In the genomic region with DNA sequence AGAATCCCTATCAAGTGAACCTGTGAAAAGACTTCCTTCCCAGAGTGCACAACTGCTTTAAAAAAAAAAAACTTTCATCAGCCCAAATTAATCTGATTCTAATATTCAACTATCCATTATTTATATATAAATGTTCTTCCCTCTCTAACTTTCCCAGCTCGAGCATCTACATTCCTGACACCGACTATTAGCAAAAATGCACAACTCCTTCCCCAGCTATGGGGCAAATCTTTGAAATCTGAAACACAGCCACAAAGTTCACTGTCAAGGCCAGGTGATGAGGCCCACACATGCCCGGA, we compare ENCODE assay signal across 8 cellular contexts. TPM values are rescaled to one million over a fixed set of nuclear protein-coding genes. Genes with fewer than 3 reads are reported as not detected.
DNase-seq lines count a peak whose midpoint lies in the region; ATAC-seq and TF ChIP-seq lines count a peak whose summit lies in the region.

No MANE protein-coding gene starts in this region.

- CTCF ChIA-PET in Caco-2 (lab: Charles Lee), result no interaction called here

- TF ChIP-seq POLR2A in GM18505 (IDR thresholded peaks at IDR 0.05; ENCODE audit: borderline replicate concordance, extremely low read depth, insufficient read depth, insufficient read length), result no peak

- no peak for ATAC-seq in GM21723 (IDR thresholded peaks at IDR 0.05; ENCODE audit: unreplicated experiment)
- ATAC-seq in GM18505 (IDR thresholded peaks at IDR 0.05; ENCODE audit: unreplicated experiment), result no peak
- no peak for ATAC-seq in HG02798 (IDR thresholded peaks at IDR 0.05; ENCODE audit: poor library complexity, unreplicated experiment)

- H3K27ac Mint-ChIP-seq in Caco-2 (ENCODE audit: unreplicated experiment), result peak overlapping the region; percentile 87

- H3K79me2 ChIP-seq in osteoblast (ENCODE audit: insufficient read depth, low read length), result peaks cover 59% of the 10 kb centered on the region

- H3K9me3 Mint-ChIP-seq in Caco-2 (ENCODE audit: unreplicated experiment), result no peaks in the 10 kb centered on the region

- H2AFZ ChIP-seq in osteoblast (ENCODE audit: low read length), result peak overlapping the region; percentile 77

- H3K4me3 ChIP-seq in Caco-2 (ENCODE audit: low read depth, low read length) (peak overlapping the region; percentile 85), NT2/D1 (ENCODE audit: insufficient read length, low read depth) (peak overlapping the region; percentile 77), endocrine pancreas (ENCODE audit: control insufficient read depth, insufficient read depth, low read length) (peak overlapping the region; percentile 89), osteoblast (ENCODE audit: insufficient read depth, low read length) (peak overlapping the region; percentile 85)

- peak overlapping the region; percentile 88 for H3K4me2 ChIP-seq in osteoblast (ENCODE audit: insufficient read depth, low read length)

- H3K36me3 ChIP-seq in Caco-2 (ENCODE audit: control insufficient read depth, insufficient read depth, low read length) (no peaks in the 10 kb centered on the region), NT2/D1 (ENCODE audit: insufficient read depth, insufficient read length, low read length) (no peaks in the 10 kb centered on the region), endocrine pancreas (ENCODE audit: control insufficient read depth, insufficient read depth, low read length) (no peaks in the 10 kb centered on the region), osteoblast (ENCODE audit: insufficient read depth, low read length) (no peaks in the 10 kb centered on the region)

- peaks cover 5% of the 10 kb centered on the region; the same call in 1 of the 2 replicates for H3K4me1 ChIP-seq in Caco-2
- no peaks in the 10 kb centered on the region for H3K4me1 ChIP-seq in NT2/D1 (ENCODE audit: insufficient read depth, insufficient read length)
- H3K4me1 ChIP-seq in endocrine pancreas (ENCODE audit: control insufficient read depth, insufficient read depth, low read length), result peaks cover 16% of the 10 kb centered on the region
- H3K4me1 ChIP-seq in osteoblast (ENCODE audit: insufficient read depth, low read length), result peaks cover 20% of the 10 kb centered on the region

- H3K27me3 Mint-ChIP-seq in Caco-2 (ENCODE audit: insufficient read depth, unreplicated experiment), result no peaks in the 10 kb centered on the region

- BruUV-seq in Caco-2 (replicated peaks; lab: Mats Ljungman, UMichigan), result no TSS peak

- peak overlapping the region; percentile 81 for H3K27ac ChIP-seq in osteoblast (ENCODE audit: low read depth, low read length)

- POLR2A ChIA-PET in Caco-2 (lab: Charles Lee), result no interaction called here

- TF ChIP-seq CTCF in Caco-2 (IDR thresholded peaks at IDR 0.05; ENCODE audit: insufficient read depth in 1 of 2, low read depth in 1 of 2, low read length in 1 of 2, severe bottlenecking in 1 of 2, unreplicated experiment in 1 of 2) (no peak), osteoblast (IDR thresholded peaks at IDR 0.05; ENCODE audit: extremely low read depth, low read depth, low read length) (no peak)

- H3K36me3 Mint-ChIP-seq in Caco-2 (ENCODE audit: insufficient read depth, unreplicated experiment), result peaks cover 17% of the 10 kb centered on the region

- DNase-seq in Caco-2 (no peak), NT2/D1 (ENCODE audit: low read depth, low spot score) (no peak), osteoblast (ENCODE audit: insufficient read length, low spot score, missing footprints) (no peak)
- DNase-seq in stimulated activated CD4-positive, alpha-beta T cell treated with anti-CD3 and anti-CD28 coated beads, Interleukin-2, amount 100 ng/mL, for 48 hours, result no peak

- peak overlapping the region; percentile 94 for H3K4me3 Mint-ChIP-seq in Caco-2 (ENCODE audit: unreplicated experiment)

- H3K4me1 Mint-ChIP-seq in Caco-2 (ENCODE audit: low read depth, unreplicated experiment), result peaks cover 13% of the 10 kb centered on the region

- intact Hi-C loops in Caco-2 (cut with micrococcal nuclease; ENCODE audit: unreplicated experiment), result no loop called here

- H3K9ac ChIP-seq in NT2/D1 (ENCODE audit: insufficient read length, low read depth) (peak overlapping the region; percentile 85), endocrine pancreas (ENCODE audit: control insufficient read depth, insufficient read depth, low read length) (peak overlapping the region; percentile 84)

- H4K20me1 ChIP-seq in osteoblast (ENCODE audit: insufficient read depth, low read length), result peaks cover 20% of the 10 kb centered on the region

- H3K27me3 ChIP-seq in Caco-2 (replicated peaks; ENCODE audit: control insufficient read depth, insufficient read depth, low read length) (no peaks in the 10 kb centered on the region), NT2/D1 (ENCODE audit: insufficient read depth, insufficient read length) (no peaks in the 10 kb centered on the region), endocrine pancreas (ENCODE audit: control insufficient read depth, insufficient read depth, low read length) (no peaks in the 10 kb centered on the region), osteoblast (ENCODE audit: insufficient read depth, low read length) (no peaks in the 10 kb centered on the region)

- H3K9me3 ChIP-seq in Caco-2 (no peaks in the 10 kb centered on the region), NT2/D1 (ENCODE audit: insufficient read depth, low read length) (no peaks in the 10 kb centered on the region), endocrine pancreas (ENCODE audit: control insufficient read depth, low read length) (no peaks in the 10 kb centered on the region), osteoblast (ENCODE audit: low read depth, low read length) (no peaks in the 10 kb centered on the region)

RNA-seq across cellular contexts. Expression of a gene that starts 2.3 kb away (rescaled TPM):
- total RNA-seq in Caco-2 (2022), result 20.0 and 21.8 TPM in 2 replicates
- 23.0 and 26.4 TPM in 2 replicates for total RNA-seq in osteoblast
